Comparison of ENCODE assay signal across 8 cellular contexts in the genomic region with DNA sequence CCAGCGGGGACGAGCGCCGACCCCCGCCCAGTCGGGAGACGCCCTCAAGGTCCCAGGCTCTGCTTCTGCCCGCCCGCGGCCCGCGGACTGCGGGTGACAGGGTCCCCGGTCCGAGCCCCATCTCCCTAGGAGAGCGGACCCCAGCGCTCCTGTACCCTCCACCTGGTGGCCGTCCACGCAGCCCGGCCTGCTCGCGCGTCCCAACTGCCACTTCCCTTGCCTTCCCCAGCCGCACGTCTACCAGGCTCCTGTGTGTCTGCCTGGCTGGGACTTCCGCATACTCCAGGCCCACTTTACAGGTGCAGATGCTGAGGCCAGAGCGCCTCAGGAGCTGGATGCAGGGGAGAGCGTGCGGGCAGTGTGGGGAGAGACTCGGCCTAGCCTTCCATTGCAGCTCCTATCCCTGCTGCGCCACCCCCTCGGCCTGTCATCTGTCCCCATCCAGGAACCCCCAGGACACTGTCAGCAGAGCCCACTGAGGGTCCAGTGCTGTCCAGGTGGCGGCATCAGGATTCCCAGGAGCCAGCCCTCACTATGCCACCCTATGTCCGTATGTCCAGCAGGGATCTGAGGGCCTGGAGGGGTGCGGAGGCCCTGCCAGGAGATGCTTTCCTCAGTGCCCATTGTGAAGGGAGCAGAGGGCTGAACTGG. TPM values are rescaled to one million over a fixed set of nuclear protein-coding genes. Genes with fewer than 3 reads are reported as not detected.
A peak's percentile ranks its signal among the peaks of the same experiment; 100 is the strongest.
DNase-seq lines count a peak whose midpoint lies in the region; ATAC-seq, FAIRE-seq and TF ChIP-seq lines count a peak whose summit lies in the region.

No MANE protein-coding gene starts in this region.

- peak overlapping the region; percentile 72 for H3K9ac ChIP-seq in astrocyte (ENCODE audit: low read length)

- no peaks in the 10 kb centered on the region for H4K20me1 ChIP-seq in astrocyte (ENCODE audit: insufficient read depth, low read length)

- peaks cover 4% of the 10 kb centered on the region for H3K4me1 ChIP-seq in astrocyte (ENCODE audit: insufficient read depth, low read length)

- no peak for FAIRE-seq in astrocyte (lab: Jason Lieb, UNC)

- H3K79me2 ChIP-seq in astrocyte (ENCODE audit: insufficient read depth, low read length): no peaks in the 10 kb centered on the region

- H3K27me3 Mint-ChIP-seq in astrocyte (ENCODE audit: low read depth, unreplicated experiment): peaks cover 7% of the 10 kb centered on the region

- peak overlapping the region; percentile 97 for H3K4me2 ChIP-seq in astrocyte (ENCODE audit: low read length)

- H3K4me1 Mint-ChIP-seq in astrocyte (ENCODE audit: low read depth, unreplicated experiment): no peaks in the 10 kb centered on the region

- H3K36me3 Mint-ChIP-seq in astrocyte (ENCODE audit: low read depth, unreplicated experiment): no peaks in the 10 kb centered on the region

- CTCF ChIA-PET in AG04449 (lab: Yijun Ruan, JAX): interaction anchor here (0.5 to 3.9 kb wide), 13 partner anchors 11 to 556 kb away, joined by 3 to 60 read pairs (median 4); no protein-coding TSS in a partner anchor

- TF ChIP-seq CTCF in AG04449 (IDR thresholded peaks at IDR 0.05; ENCODE audit: insufficient read depth, low read length, missing control alignments) (no peak), astrocyte (IDR thresholded peaks at IDR 0.05; ENCODE audit: insufficient read depth, low read depth, low read length) (no peak), kidney epithelial cell (IDR thresholded peaks at IDR 0.05; ENCODE audit: insufficient read depth, low read length, poor library complexity, severe bottlenecking) (no peak)

- DNase-seq in AG04449 (ENCODE audit: low read depth, low spot score) (no peak), astrocyte (ENCODE audit: low read depth) (no peak), kidney epithelial cell (ENCODE audit: low read depth) (no peak), Ammon's horn (ENCODE audit: low spot score) (no peak), NCI-H1105 (lab: John Stamatoyannopoulos, UW) (no peak), DMS114 treated with DMSO at 0.1 percent for 48 hours (lab: John Stamatoyannopoulos, UW; ENCODE audit: unreplicated experiment) (no peak)

- POLR2A ChIA-PET in AG04449 (lab: Yijun Ruan, JAX): no interaction called here

- H3K27ac Mint-ChIP-seq in astrocyte (ENCODE audit: unreplicated experiment): no peak overlapping the region

- H3K27me3 ChIP-seq in astrocyte (ENCODE audit: insufficient read depth, low read length) (no peaks in the 10 kb centered on the region), kidney epithelial cell (ENCODE audit: control insufficient read depth, insufficient read depth, low read length) (peaks cover 7% of the 10 kb centered on the region)

- peak; percentile 4 for ATAC-seq in HG02678 (IDR thresholded peaks at IDR 0.05; ENCODE audit: unreplicated experiment)

- H3K36me3 ChIP-seq in astrocyte (ENCODE audit: insufficient read depth, low read length) (no peaks in the 10 kb centered on the region), kidney epithelial cell (ENCODE audit: control insufficient read depth, insufficient read depth, low read length) (no peaks in the 10 kb centered on the region)

- no peaks in the 10 kb centered on the region for H3K9me3 Mint-ChIP-seq in astrocyte (ENCODE audit: unreplicated experiment)

- peak overlapping the region; percentile 80 for H3K4me3 Mint-ChIP-seq in astrocyte (ENCODE audit: unreplicated experiment)

- H2AFZ ChIP-seq in astrocyte (ENCODE audit: low read depth, low read length): peak overlapping the region; percentile 99

- no peak overlapping the region for H3K27ac ChIP-seq in astrocyte (ENCODE audit: low read depth, low read length)
- H3K27ac ChIP-seq in temporal lobe (ENCODE audit: low read depth, low read length): peak overlapping the region; percentile 36

- H3K4me3 ChIP-seq in AG04449 (ENCODE audit: low read depth, low read length) (peak overlapping the region; percentile 63), astrocyte (ENCODE audit: insufficient read depth, low read depth, low read length) (peak overlapping the region; percentile 59), kidney epithelial cell (ENCODE audit: low read depth, low read length) (peak overlapping the region; percentile 55)

- no peaks in the 10 kb centered on the region for H3K9me3 ChIP-seq in astrocyte (ENCODE audit: insufficient read depth, low read depth, low read length)

RNA-seq across cellular contexts. Expression of a gene that starts 8.0 kb away (rescaled TPM):
- total RNA-seq in astrocyte (7.9 and 9.4 TPM in 2 replicates), kidney epithelial cell (35.6 and 43.9 TPM in 2 replicates), temporal lobe (6.1 TPM)
